In the genomic region with DNA sequence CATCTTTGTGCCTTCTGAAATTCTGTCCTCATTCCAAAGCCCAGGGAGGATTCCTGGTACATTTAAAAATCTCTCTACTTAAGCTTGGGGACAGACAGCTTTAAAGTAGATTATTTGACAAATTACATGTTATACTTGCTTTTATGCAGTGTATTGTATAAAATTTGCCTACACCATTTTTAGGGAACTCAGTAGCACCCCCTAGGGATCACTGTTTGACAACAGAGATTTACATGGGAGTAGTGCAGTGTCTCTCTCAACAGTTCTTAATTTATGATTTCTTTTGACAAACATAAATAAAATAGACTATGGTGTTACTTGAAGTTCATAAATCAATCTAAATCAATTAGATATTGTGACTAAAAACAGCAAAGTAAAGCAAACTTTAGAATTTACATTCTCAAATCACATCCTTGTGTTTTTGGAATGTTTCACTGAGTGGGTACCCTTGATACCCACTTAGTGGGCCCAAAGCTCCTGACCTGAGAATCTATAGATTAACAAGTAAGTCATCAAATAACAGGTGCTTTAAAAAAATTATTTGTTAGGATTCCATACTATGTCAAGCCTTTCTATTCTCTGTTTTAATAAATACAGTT, we compare ENCODE assay signal across 9 cellular contexts.
DNase-seq lines count a peak whose midpoint lies in the region; ATAC-seq and TF ChIP-seq lines count a peak whose summit lies in the region.
"Had no signal": no experiment of that assay in that cellular context is flagged by ENCODE, and none has a peak within 500 bp of the region (broad histone marks: within the 10 kb centered on the region; RNA-seq: fewer than 3 reads in every experiment).

No MANE protein-coding gene starts in this region.

- no peaks in the 10 kb centered on the region for H3K27me3 Mint-ChIP-seq in neural crest cell (ENCODE audit: low read depth)
- peaks cover 8% of the 10 kb centered on the region for H3K27me3 Mint-ChIP-seq in activated T-helper 17 cell treated with anti-CD3 and anti-CD28 coated beads, Interleukin-2, amount 50 U/mL, for 72 hours

- in situ Hi-C loops in brain microvascular endothelial cell (cut with HindIII; ENCODE audit: low pct_ligation_motif_present, low sequenced_read_pairs): no loop called here

- H3K27ac ChIP-seq in brain microvascular endothelial cell: no peak overlapping the region

- no peak overlapping the region for H3K27ac Mint-ChIP-seq in neural crest cell (ENCODE audit: unreplicated experiment)
- no peak overlapping the region for H3K27ac Mint-ChIP-seq in activated T-helper 17 cell treated with anti-CD3 and anti-CD28 coated beads, Interleukin-2, amount 50 U/mL, for 72 hours

- H3K4me3 ChIP-seq in GM12865 (ENCODE audit: low read depth, low read length) (no peak overlapping the region), NB4 (ENCODE audit: low read depth, low read length) (no peak overlapping the region), brain microvascular endothelial cell (ENCODE audit: low read depth, low read length) (no peak overlapping the region)

- no peaks in the 10 kb centered on the region for H3K36me3 Mint-ChIP-seq in neural crest cell (ENCODE audit: low read depth)
- no peaks in the 10 kb centered on the region for H3K36me3 Mint-ChIP-seq in activated T-helper 17 cell treated with anti-CD3 and anti-CD28 coated beads, Interleukin-2, amount 50 U/mL, for 72 hours (ENCODE audit: low read depth)

- no peak for TF ChIP-seq POLR2A in NB4 (IDR thresholded peaks at IDR 0.05; ENCODE audit: extremely low read depth, insufficient read length)

- no peak for ATAC-seq in sciatic nerve
- ATAC-seq in activated T-helper 17 cell treated with anti-CD3 and anti-CD28 coated beads, Interleukin-2, amount 50 U/mL, for 72 hours (replicated peaks): no peak
- ATAC-seq: activated CD4-positive, CD25-positive, alpha-beta regulatory T cell treated with anti-CD3 and anti-CD28 coated beads, Interleukin-2, amount 50 U/mL, for 24 hours had no signal

- H3K4me1 Mint-ChIP-seq in neural crest cell: peaks cover 15% of the 10 kb centered on the region
- no peaks in the 10 kb centered on the region for H3K4me1 Mint-ChIP-seq in activated T-helper 17 cell treated with anti-CD3 and anti-CD28 coated beads, Interleukin-2, amount 50 U/mL, for 72 hours

- no peak overlapping the region for H3K4me3 Mint-ChIP-seq in neural crest cell
- H3K4me3 Mint-ChIP-seq in activated T-helper 17 cell treated with anti-CD3 and anti-CD28 coated beads, Interleukin-2, amount 50 U/mL, for 72 hours: no peak overlapping the region

- no peaks in the 10 kb centered on the region for H3K27me3 ChIP-seq in brain microvascular endothelial cell (replicated peaks)

- peak; percentile 28 for TF ChIP-seq CTCF in GM12865 (IDR thresholded peaks at IDR 0.05; ENCODE audit: insufficient read depth, low read depth, low read length, missing control alignments)
- TF ChIP-seq CTCF in NB4 (IDR thresholded peaks at IDR 0.05; ENCODE audit: low read depth, low read length): peak; percentile 42
- peak; percentile 66 for TF ChIP-seq CTCF in brain microvascular endothelial cell (IDR thresholded peaks at IDR 0.05; ENCODE audit: low read depth, low read length, missing control alignments)
- peak; percentile 62 for TF ChIP-seq CTCF in neural crest cell (conservative IDR thresholded peaks at IDR 0.05)

- H3K36me3 ChIP-seq in brain microvascular endothelial cell (replicated peaks): no peaks in the 10 kb centered on the region

- DNase-seq in GM12865 (ENCODE audit: low read depth): peak; percentile 8
- peak; percentile 23 for DNase-seq in NB4 (ENCODE audit: low read depth)
- DNase-seq in brain microvascular endothelial cell: peak; percentile 76
- no peak for DNase-seq in neural crest cell (ENCODE audit: low read depth, low spot score)
- DNase-seq in sciatic nerve (ENCODE audit: low spot score): no peak
- DNase-seq in DMS79 treated with DMSO at 0.1 percent for 48 hours (lab: John Stamatoyannopoulos, UW): no peak
- no peak for DNase-seq in NCI-H510A (lab: John Stamatoyannopoulos, UW)

- peaks cover 9% of the 10 kb centered on the region for H3K9me3 Mint-ChIP-seq in neural crest cell
- H3K9me3 Mint-ChIP-seq in activated T-helper 17 cell treated with anti-CD3 and anti-CD28 coated beads, Interleukin-2, amount 50 U/mL, for 72 hours: peaks cover 10% of the 10 kb centered on the region

- intact Hi-C loops in sciatic nerve (cut with DNase I): no loop called here

Comparison
In these comparisons a context has a peak if more than half of its experiments do, and no peak if none do; other contexts are left out.
1. DNase-seq: peak in GM12865 (single experiment), NB4 (single experiment) and brain microvascular endothelial cell (single experiment); none in neural crest cell (single experiment), sciatic nerve (single experiment), DMS79 treated with DMSO at 0.1 percent for 48 hours (single experiment) and NCI-H510A (single experiment).
2. Peak in every context shown above with its lines, with median percentiles within 50 percentile points of each other: CTCF ChIP-seq.